In genomic region chr1:109782514-109782913, GRCh38 we compare ENCODE assay signal across 14 cellular contexts. TPM values are rescaled to one million over a fixed set of nuclear protein-coding genes. Genes with fewer than 3 reads are reported as not detected.
DNase-seq lines count a peak whose midpoint lies in the region; ATAC-seq and TF ChIP-seq lines count a peak whose summit lies in the region.
"Had no signal": no experiment of that assay in that cellular context is flagged by ENCODE, and none has a peak within 500 bp of the region (broad histone marks: within the 10 kb centered on the region; RNA-seq: fewer than 3 reads in every experiment).

No MANE protein-coding gene starts in this region.

- H3K36me3 ChIP-seq in mucosa of stomach (ENCODE audit: control insufficient read depth, insufficient read depth, low read length) (no peaks in the 10 kb centered on the region), aorta (ENCODE audit: control insufficient read depth in 1 of 2, insufficient read depth in 2 of 2, low read length in 1 of 2) (no peaks in the 10 kb centered on the region)
- H3K36me3 ChIP-seq: neural progenitor cell had no signal

- ATAC-seq in Right ventricle myocardium superior (ENCODE audit: poor library complexity) (no peak), left ventricle myocardium superior (no peak), aorta (ENCODE audit: low FRiP score) (no peak)

- peak overlapping the region; percentile 49 to 60 for H3K27ac ChIP-seq in aorta (ENCODE audit: low read depth in 1 of 2, low read length in 2 of 2)
- H3K27ac ChIP-seq in caudate nucleus (ENCODE audit: low read depth, low read length), result no peak overlapping the region
- H3K27ac ChIP-seq: foreskin keratinocyte, neural progenitor cell had no signal

- intact Hi-C loops in Right ventricle myocardium superior (cut with DNase I), result no loop called here
- intact Hi-C loops in left ventricle myocardium superior (cut with micrococcal nuclease), result no loop called here
- intact Hi-C loops in aorta (cut with DNase I), result loop anchor here (5.0 kb wide), 3 partner anchors 40 to 130 kb away; partner anchors contain the start of gene CSF1 (in 1 of the 2)

- in situ Hi-C loops in astrocyte of the cerebellum (cut with HindIII; ENCODE audit: low sequenced_read_pairs), result loop anchor here (25.0 kb wide), 2 partner anchors 130 to 230 kb away; partner anchors contain the start of gene CSF1

- DNase-seq in Right ventricle myocardium superior, result peak; percentile 34
- no peak for DNase-seq in left ventricle myocardium superior
- DNase-seq in astrocyte of the cerebellum (ENCODE audit: low read depth), result peak; percentile 74
- peak; percentile 51 to 57 for DNase-seq in aorta
- no peak for DNase-seq in caudate nucleus (lab: John Stamatoyannopoulos, UW)
- DNase-seq in NCI-H774 (lab: John Stamatoyannopoulos, UW), result no peak
- DNase-seq in stimulated activated CD4-positive, alpha-beta T cell treated with anti-CD3 and anti-CD28 coated beads, Interleukin-2, amount 100 ng/mL, for 48 hours, result no peak
- DNase-seq: foreskin keratinocyte, islet precursor cell, KG1, NCI-H2081 had no signal

- H3K27me3 ChIP-seq in mucosa of stomach (ENCODE audit: control insufficient read depth, insufficient read depth, low read length) (no peaks in the 10 kb centered on the region), aorta (ENCODE audit: control insufficient read depth in 1 of 2, insufficient read depth in 2 of 2, low read length in 1 of 2) (no peaks in the 10 kb centered on the region)
- H3K27me3 ChIP-seq: foreskin keratinocyte, neural progenitor cell had no signal

- H3K4me1 ChIP-seq in mucosa of stomach (ENCODE audit: control insufficient read depth, insufficient read depth, low read length) (peaks cover 44% of the 10 kb centered on the region), aorta (ENCODE audit: control insufficient read depth in 1 of 2, insufficient read depth in 2 of 2, low read length in 2 of 2) (peaks cover 0 to 4% of the 10 kb centered on the region in 2 donors)

- peak overlapping the region; percentile 54 for H3K9ac ChIP-seq in mucosa of stomach (ENCODE audit: low read length)
- H3K9ac ChIP-seq: neural progenitor cell had no signal

- no peak overlapping the region for H3K4me3 ChIP-seq in astrocyte of the cerebellum (ENCODE audit: low read depth, low read length)
- H3K4me3 ChIP-seq in mucosa of stomach (ENCODE audit: low read length), result no peak overlapping the region
- no peak overlapping the region for H3K4me3 ChIP-seq in aorta (ENCODE audit: low read length in 2 of 2)
- H3K4me3 ChIP-seq: neural progenitor cell had no signal

- 92 to 97% methylated on average over 1 of the region's 1 CpG for WGBS in aorta, 2 donors

- TF ChIP-seq CTCF in astrocyte of the cerebellum (IDR thresholded peaks at IDR 0.05; ENCODE audit: low read depth, low read length, missing control alignments), result no peak

- H3K9me3 ChIP-seq in mucosa of stomach (ENCODE audit: control insufficient read depth, low read length) (no peaks in the 10 kb centered on the region), aorta (ENCODE audit: control insufficient read depth, low read length) (no peaks in the 10 kb centered on the region)

RNA-seq across cellular contexts. Expression of gene EPS8L3, which starts 18.8 kb away (rescaled TPM):
- not detected for total RNA-seq in Right ventricle myocardium superior
- not detected for total RNA-seq in left ventricle myocardium superior
- total RNA-seq in aorta, result not detected
- 10 to 100 TPM in 1 of 2 donors, under 1 TPM in 1; 0.46 to 36.7 TPM for polyA plus RNA-seq in aorta
- total RNA-seq: foreskin keratinocyte, OCI-LY7 had no signal
- polyA plus RNA-seq: foreskin keratinocyte had no signal

RNA-seq across cellular contexts. Expression of gene GSTM3, which starts 41.7 kb away (rescaled TPM):
- total RNA-seq in Right ventricle myocardium superior (112 TPM), left ventricle myocardium superior (113 TPM), aorta (10 to 100 TPM; 17.9 to 56.5 TPM)
- 100 to 1,000 TPM in 1 of 2 donors, 10 to 100 TPM in 1; 75.7 to 146 TPM for polyA plus RNA-seq in aorta
- total RNA-seq: OCI-LY7 had no signal

Comparison
In these comparisons a context has a peak if more than half of its experiments do, and no peak if none do; other contexts are left out.
1. DNase-seq: peak in Right ventricle myocardium superior (single experiment), astrocyte of the cerebellum (single experiment) and aorta (2 of 2); none in left ventricle myocardium superior (single experiment), caudate nucleus (0 of 61), NCI-H774 (single experiment) and stimulated activated CD4-positive, alpha-beta T cell treated with anti-CD3 and anti-CD28 coated beads, Interleukin-2, amount 100 ng/mL, for 48 hours (0 of 2).
2. intact Hi-C loops: an anchor here in aorta (5.0 kb wide); none called in Right ventricle myocardium superior and left ventricle myocardium superior.